ENCODE assay signal across 1 cellular context in the genomic region with DNA sequence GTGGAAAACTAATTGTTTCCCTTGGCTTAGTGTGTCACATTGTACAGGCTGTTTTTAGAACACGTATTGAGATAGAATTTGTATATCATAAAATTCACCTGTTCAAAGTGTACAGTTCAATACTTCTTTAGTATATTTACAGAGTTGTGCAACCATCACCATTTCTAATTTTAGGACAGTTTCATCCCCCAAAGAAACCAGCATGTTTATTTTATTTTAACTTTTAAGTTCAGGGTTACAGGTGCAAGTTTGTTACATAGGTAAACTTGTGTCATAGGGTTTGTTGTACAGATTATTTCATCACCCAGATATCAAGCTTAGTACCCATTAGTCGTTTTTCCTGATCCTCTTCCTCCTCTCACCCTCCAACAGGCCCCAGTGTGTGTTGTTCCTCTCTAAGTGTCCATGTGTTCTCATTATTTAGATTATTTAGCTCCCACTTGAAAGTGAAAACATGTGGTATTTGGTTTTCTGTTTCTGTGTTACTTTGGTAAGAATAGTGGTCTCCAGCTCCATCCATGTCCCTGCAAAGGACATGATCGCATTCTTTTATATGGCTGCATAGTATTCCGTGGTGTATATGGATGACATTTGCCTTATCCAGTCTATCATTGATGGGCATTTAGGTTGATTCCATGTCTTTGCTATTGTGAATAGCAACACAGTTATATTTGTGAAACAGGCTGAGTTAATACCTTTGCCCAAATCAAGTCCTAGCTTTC.
TF ChIP-seq lines count a peak whose summit lies in the region.

No MANE protein-coding gene starts in this region.

TF ChIP-seq in GM23338, 12 proteins besides CTCF, POLR2A, EP300 and RAD21:
- TF ChIP-seq, protein P1, sequence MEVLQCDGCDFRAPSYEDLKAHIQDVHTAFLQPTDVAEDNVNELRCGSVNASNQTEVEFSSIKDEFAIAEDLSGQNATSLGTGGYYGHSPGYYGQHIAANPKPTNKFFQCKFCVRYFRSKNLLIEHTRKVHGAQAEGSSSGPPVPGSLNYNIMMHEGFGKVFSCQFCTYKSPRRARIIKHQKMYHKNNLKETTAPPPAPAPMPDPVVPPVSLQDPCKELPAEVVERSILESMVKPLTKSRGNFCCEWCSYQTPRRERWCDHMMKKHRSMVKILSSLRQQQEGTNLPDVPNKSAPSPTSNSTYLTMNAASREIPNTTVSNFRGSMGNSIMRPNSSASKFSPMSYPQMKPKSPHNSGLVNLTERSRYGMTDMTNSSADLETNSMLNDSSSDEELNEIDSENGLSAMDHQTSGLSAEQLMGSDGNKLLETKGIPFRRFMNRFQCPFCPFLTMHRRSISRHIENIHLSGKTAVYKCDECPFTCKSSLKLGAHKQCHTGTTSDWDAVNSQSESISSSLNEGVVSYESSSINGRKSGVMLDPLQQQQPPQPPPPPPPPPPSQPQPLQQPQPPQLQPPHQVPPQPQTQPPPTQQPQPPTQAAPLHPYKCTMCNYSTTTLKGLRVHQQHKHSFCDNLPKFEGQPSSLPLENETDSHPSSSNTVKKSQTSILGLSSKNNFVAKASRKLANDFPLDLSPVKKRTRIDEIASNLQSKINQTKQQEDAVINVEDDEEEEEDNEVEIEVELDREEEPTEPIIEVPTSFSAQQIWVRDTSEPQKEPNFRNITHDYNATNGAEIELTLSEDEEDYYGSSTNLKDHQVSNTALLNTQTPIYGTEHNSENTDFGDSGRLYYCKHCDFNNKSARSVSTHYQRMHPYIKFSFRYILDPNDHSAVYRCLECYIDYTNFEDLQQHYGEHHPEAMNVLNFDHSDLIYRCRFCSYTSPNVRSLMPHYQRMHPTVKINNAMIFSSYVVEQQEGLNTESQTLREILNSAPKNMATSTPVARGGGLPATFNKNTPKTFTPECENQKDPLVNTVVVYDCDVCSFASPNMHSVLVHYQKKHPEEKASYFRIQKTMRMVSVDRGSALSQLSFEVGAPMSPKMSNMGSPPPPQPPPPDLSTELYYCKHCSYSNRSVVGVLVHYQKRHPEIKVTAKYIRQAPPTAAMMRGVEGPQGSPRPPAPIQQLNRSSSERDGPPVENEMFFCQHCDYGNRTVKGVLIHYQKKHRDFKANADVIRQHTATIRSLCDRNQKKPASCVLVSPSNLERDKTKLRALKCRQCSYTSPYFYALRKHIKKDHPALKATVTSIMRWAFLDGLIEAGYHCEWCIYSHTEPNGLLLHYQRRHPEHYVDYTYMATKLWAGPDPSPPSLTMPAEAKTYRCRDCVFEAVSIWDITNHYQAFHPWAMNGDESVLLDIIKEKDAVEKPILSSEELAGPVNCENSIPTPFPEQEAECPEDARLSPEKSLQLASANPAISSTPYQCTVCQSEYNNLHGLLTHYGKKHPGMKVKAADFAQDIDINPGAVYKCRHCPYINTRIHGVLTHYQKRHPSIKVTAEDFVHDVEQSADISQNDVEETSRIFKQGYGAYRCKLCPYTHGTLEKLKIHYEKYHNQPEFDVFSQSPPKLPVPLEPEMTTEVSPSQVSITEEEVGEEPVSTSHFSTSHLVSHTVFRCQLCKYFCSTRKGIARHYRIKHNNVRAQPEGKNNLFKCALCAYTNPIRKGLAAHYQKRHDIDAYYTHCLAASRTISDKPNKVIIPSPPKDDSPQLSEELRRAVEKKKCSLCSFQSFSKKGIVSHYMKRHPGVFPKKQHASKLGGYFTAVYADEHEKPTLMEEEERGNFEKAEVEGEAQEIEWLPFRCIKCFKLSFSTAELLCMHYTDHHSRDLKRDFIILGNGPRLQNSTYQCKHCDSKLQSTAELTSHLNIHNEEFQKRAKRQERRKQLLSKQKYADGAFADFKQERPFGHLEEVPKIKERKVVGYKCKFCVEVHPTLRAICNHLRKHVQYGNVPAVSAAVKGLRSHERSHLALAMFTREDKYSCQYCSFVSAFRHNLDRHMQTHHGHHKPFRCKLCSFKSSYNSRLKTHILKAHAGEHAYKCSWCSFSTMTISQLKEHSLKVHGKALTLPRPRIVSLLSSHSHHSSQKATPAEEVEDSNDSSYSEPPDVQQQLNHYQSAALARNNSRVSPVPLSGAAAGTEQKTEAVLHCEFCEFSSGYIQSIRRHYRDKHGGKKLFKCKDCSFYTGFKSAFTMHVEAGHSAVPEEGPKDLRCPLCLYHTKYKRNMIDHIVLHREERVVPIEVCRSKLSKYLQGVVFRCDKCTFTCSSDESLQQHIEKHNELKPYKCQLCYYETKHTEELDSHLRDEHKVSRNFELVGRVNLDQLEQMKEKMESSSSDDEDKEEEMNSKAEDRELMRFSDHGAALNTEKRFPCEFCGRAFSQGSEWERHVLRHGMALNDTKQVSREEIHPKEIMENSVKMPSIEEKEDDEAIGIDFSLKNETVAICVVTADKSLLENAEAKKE (CRISPR knock-in tag; IDR thresholded peaks at IDR 0.05), result no peak
- no peak for TF ChIP-seq EZH2phosphoT487 (IDR thresholded peaks at IDR 0.05; ENCODE audit: unreplicated experiment)
- TF ChIP-seq EZH2 (IDR thresholded peaks at IDR 0.05; ENCODE audit: low read depth, unreplicated experiment), result no peak
- TF ChIP-seq JUNB (IDR thresholded peaks at IDR 0.05; ENCODE audit: unreplicated experiment), result no peak
- TF ChIP-seq, protein P2, sequence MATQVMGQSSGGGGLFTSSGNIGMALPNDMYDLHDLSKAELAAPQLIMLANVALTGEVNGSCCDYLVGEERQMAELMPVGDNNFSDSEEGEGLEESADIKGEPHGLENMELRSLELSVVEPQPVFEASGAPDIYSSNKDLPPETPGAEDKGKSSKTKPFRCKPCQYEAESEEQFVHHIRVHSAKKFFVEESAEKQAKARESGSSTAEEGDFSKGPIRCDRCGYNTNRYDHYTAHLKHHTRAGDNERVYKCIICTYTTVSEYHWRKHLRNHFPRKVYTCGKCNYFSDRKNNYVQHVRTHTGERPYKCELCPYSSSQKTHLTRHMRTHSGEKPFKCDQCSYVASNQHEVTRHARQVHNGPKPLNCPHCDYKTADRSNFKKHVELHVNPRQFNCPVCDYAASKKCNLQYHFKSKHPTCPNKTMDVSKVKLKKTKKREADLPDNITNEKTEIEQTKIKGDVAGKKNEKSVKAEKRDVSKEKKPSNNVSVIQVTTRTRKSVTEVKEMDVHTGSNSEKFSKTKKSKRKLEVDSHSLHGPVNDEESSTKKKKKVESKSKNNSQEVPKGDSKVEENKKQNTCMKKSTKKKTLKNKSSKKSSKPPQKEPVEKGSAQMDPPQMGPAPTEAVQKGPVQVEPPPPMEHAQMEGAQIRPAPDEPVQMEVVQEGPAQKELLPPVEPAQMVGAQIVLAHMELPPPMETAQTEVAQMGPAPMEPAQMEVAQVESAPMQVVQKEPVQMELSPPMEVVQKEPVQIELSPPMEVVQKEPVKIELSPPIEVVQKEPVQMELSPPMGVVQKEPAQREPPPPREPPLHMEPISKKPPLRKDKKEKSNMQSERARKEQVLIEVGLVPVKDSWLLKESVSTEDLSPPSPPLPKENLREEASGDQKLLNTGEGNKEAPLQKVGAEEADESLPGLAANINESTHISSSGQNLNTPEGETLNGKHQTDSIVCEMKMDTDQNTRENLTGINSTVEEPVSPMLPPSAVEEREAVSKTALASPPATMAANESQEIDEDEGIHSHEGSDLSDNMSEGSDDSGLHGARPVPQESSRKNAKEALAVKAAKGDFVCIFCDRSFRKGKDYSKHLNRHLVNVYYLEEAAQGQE (IDR thresholded peaks at IDR 0.05; ENCODE audit: unreplicated experiment), result no peak
- no peak for TF ChIP-seq ZNF331 (CRISPR knock-in tag; IDR thresholded peaks at IDR 0.05; ENCODE audit: low read depth)
- TF ChIP-seq STAT1 (IDR thresholded peaks at IDR 0.05; ENCODE audit: unreplicated experiment), result no peak
- TF ChIP-seq CREB1 (CRISPR knock-in tag; IDR thresholded peaks at IDR 0.05; ENCODE audit: low read depth), result no peak
- TF ChIP-seq, protein P3, sequence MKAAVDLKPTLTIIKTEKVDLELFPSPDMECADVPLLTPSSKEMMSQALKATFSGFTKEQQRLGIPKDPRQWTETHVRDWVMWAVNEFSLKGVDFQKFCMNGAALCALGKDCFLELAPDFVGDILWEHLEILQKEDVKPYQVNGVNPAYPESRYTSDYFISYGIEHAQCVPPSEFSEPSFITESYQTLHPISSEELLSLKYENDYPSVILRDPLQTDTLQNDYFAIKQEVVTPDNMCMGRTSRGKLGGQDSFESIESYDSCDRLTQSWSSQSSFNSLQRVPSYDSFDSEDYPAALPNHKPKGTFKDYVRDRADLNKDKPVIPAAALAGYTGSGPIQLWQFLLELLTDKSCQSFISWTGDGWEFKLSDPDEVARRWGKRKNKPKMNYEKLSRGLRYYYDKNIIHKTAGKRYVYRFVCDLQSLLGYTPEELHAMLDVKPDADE (IDR thresholded peaks at IDR 0.05), result no peak
- no peak for TF ChIP-seq NANOG (IDR thresholded peaks at IDR 0.05; ENCODE audit: borderline replicate concordance)
- TF ChIP-seq ZNF114 (CRISPR knock-in tag; IDR thresholded peaks at IDR 0.05), result no peak
- no peak for TF ChIP-seq POLR2AphosphoS5 (IDR thresholded peaks at IDR 0.05; ENCODE audit: low read depth)
